8 cellular contexts compared by ENCODE assay signal in the genomic region with DNA sequence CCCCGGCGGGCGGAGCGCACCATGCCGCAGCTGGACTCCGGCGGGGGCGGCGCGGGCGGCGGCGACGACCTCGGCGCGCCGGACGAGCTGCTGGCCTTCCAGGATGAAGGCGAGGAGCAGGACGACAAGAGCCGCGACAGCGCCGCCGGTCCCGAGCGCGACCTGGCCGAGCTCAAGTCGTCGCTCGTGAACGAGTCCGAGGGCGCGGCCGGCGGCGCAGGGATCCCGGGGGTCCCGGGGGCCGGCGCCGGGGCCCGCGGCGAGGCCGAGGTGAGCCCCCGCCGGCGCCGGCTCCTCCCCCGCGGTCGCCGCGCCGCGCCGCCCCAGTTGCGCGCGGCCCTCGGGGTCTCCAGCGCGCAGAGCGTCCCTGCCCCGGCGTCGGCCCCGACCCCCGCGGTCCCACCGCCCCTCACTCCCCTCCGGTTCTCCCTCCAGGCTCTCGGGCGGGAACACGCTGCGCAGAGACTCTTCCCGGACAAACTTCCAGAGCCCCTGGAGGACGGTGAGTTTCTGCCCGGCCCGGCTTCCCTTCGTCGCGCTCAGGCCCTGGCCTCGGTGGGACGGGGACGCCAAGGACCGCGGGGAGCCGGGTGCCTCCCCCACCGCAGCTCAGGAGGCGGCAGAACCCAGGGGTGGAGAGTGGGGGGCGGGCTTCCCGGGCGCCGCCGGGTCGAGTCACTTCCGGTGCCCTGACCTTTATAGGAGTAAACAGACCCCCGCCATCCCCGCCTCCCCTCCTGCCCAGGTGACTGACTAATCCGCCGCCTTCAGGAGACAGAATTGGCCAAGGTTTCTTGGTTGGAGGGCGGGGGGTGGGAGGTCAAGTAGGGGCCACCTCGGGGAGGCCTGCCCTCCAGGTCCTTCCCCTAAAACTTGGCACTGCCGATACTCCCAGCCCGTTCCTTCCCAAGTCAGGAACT. TPM values are rescaled to one million over a fixed set of nuclear protein-coding genes. Genes with fewer than 3 reads are reported as not detected.
DNase-seq lines count a peak whose midpoint lies in the region; ATAC-seq and TF ChIP-seq lines count a peak whose summit lies in the region.

No MANE protein-coding gene starts in this region.

- peak overlapping the region; percentile 43 for H3K4me3 ChIP-seq in BJ (ENCODE audit: low read depth, low read length)
- H3K4me3 ChIP-seq in GM23248: peak overlapping the region; percentile 66
- no peak overlapping the region for H3K4me3 ChIP-seq in SU-DHL-6 (ENCODE audit: insufficient read depth, low read length, poor library complexity, severe bottlenecking)
- peak overlapping the region; percentile 70 for H3K4me3 ChIP-seq in adipocyte (ENCODE audit: low read length)
- H3K4me3 ChIP-seq in right lobe of liver: peak overlapping the region; percentile 25 to 46 (median 25)

- H3K9ac ChIP-seq in GM23248 (peak overlapping the region; percentile 58; the same call in 1 of the 2 replicates), SU-DHL-6 (ENCODE audit: low read length) (no peak overlapping the region), adipocyte (ENCODE audit: low read length) (no peak overlapping the region)

- H3K4me1 ChIP-seq in GM23248 (ENCODE audit: insufficient read depth) (peaks cover 19% of the 10 kb centered on the region; the same call in 1 of the 2 replicates), adipocyte (ENCODE audit: control insufficient read depth, insufficient read depth, low read length) (peaks cover 13% of the 10 kb centered on the region), right lobe of liver (peaks cover 0 to 8% (median 2%) of the 10 kb centered on the region in 4 donors)

- H3K9me3 ChIP-seq in GM23248 (ENCODE audit: low read depth) (no peaks in the 10 kb centered on the region), SU-DHL-6 (ENCODE audit: insufficient read depth, low read length) (no peaks in the 10 kb centered on the region), adipocyte (ENCODE audit: control insufficient read depth, low read length) (no peaks in the 10 kb centered on the region), right lobe of liver (no peaks in the 10 kb centered on the region)

- peak overlapping the region; percentile 40 for H3K4me2 ChIP-seq in GM23248 (ENCODE audit: unreplicated experiment)
- peak overlapping the region; percentile 68 for H3K4me2 ChIP-seq in SU-DHL-6 (ENCODE audit: low read depth, low read length, poor library complexity, severe bottlenecking)

- H3K27me3 ChIP-seq in BJ (ENCODE audit: control insufficient read depth, insufficient read depth, low read length): peaks cover 3% of the 10 kb centered on the region
- H3K27me3 ChIP-seq in GM23248 (replicated peaks; ENCODE audit: insufficient read depth): no peaks in the 10 kb centered on the region
- H3K27me3 ChIP-seq in SU-DHL-6 (ENCODE audit: low read length): no peaks in the 10 kb centered on the region
- no peaks in the 10 kb centered on the region for H3K27me3 ChIP-seq in adipocyte (replicated peaks; ENCODE audit: control insufficient read depth, insufficient read depth, low read length)
- no peaks in the 10 kb centered on the region for H3K27me3 ChIP-seq in right lobe of liver

- 9 to 15% methylated on average over 42 to 56 of the region's 110 CpGs for WGBS in GM23248 (ENCODE audit: low coverage in 1 of 2, low lambda C conversion rate in 2 of 2, missing lambda C conversion rate in 2 of 2), 2 experiments
- 0% methylated on average over 3 of the region's 110 CpGs for WGBS in right lobe of liver (ENCODE audit: insufficient coverage, low coverage, low lambda C conversion rate, missing lambda C conversion rate)

- CTCF ChIA-PET in BJ (lab: Yijun Ruan, JAX): interaction anchor here (1.0 to 6.7 kb wide), 6 partner anchors 10 to 75 kb away, joined by 3 to 51 read pairs (median 4); no protein-coding TSS in a partner anchor

- H3K9me2 ChIP-seq in GM23248 (ENCODE audit: insufficient read depth) (no peaks in the 10 kb centered on the region), SU-DHL-6 (replicated peaks; ENCODE audit: insufficient read depth, low read length) (no peaks in the 10 kb centered on the region)

- no peak for TF ChIP-seq POLR2A in right lobe of liver (IDR thresholded peaks at IDR 0.05)

- no peaks in the 10 kb centered on the region for H4K20me1 ChIP-seq in GM23248 (ENCODE audit: insufficient read depth)
- H4K20me1 ChIP-seq in SU-DHL-6 (ENCODE audit: low read depth, low read length): no peaks in the 10 kb centered on the region

- ATAC-seq in right lobe of liver: peak in 1 of 4 donors; percentile 0
- no peak for ATAC-seq in GM19351 (IDR thresholded peaks at IDR 0.05; ENCODE audit: unreplicated experiment)

- TF ChIP-seq CTCF in BJ (IDR thresholded peaks at IDR 0.05; ENCODE audit: insufficient read depth, low read depth, low read length) (no peak), SU-DHL-6 (IDR thresholded peaks at IDR 0.05; ENCODE audit: insufficient read depth, low read length, poor library complexity, severe bottlenecking) (no peak), right lobe of liver (IDR thresholded peaks at IDR 0.05) (no peak)

- DNase-seq in BJ (ENCODE audit: low read depth) (no peak), GM23248 (peak; percentile 35), adipocyte (ENCODE audit: low read depth) (peak; percentile 16), right lobe of liver (no peak), H4 (ENCODE audit: low spot score) (no peak)
- peak; percentile 70 for DNase-seq in stimulated activated CD8-positive, alpha-beta memory T cell treated with anti-CD3 and anti-CD28 coated beads, Interleukin-4, amount 100 ng/mL, for 24 hours (ENCODE audit: low read depth)

- intact Hi-C loops in right lobe of liver (cut with DNase I): no loop called here

- H3K36me3 ChIP-seq in BJ (ENCODE audit: control insufficient read depth, insufficient read depth, low read length) (no peaks in the 10 kb centered on the region), GM23248 (ENCODE audit: low read depth) (no peaks in the 10 kb centered on the region), SU-DHL-6 (ENCODE audit: low read length) (no peaks in the 10 kb centered on the region), adipocyte (ENCODE audit: control insufficient read depth, insufficient read depth, low read length, severe bottlenecking) (no peaks in the 10 kb centered on the region), right lobe of liver (no peaks in the 10 kb centered on the region)

- H2AFZ ChIP-seq in GM23248: peak overlapping the region; percentile 64
- H2AFZ ChIP-seq in SU-DHL-6 (ENCODE audit: low read depth, low read length, severe bottlenecking): no peak overlapping the region

- H3K79me2 ChIP-seq in GM23248 (ENCODE audit: insufficient read depth): no peaks in the 10 kb centered on the region
- H3K79me2 ChIP-seq in SU-DHL-6 (ENCODE audit: insufficient read depth, low read length): no peaks in the 10 kb centered on the region

- H3F3A ChIP-seq in GM23248 (ENCODE audit: insufficient read depth) (no peaks in the 10 kb centered on the region), SU-DHL-6 (ENCODE audit: insufficient read depth) (no peaks in the 10 kb centered on the region)

- H3K27ac ChIP-seq in GM23248 (no peak overlapping the region), SU-DHL-6 (ENCODE audit: low read depth, low read length) (no peak overlapping the region), right lobe of liver (no peak overlapping the region)

- POLR2A ChIA-PET in BJ (lab: Charles Lee): interaction anchor here (0.6 kb wide), 1 partner anchor 10 kb away, joined by 6 read pairs; no protein-coding TSS in a partner anchor

- in situ Hi-C loops in GM23248 (cut with MboI): no loop called here

RNA-seq across cellular contexts. Expression of gene TCF7, which starts 0.7 kb away (rescaled TPM):
- polyA plus RNA-seq in BJ (2011; rRNA removed): 0.78 and 0.86 TPM in 2 replicates
- polyA minus RNA-seq in BJ (2011; rRNA and poly(A)+ RNA removed): 1.7 and 3.7 TPM in 2 replicates
- total RNA-seq in GM23248 (2014; rRNA removed; shearing (Covaris generic)): 1.4 and 2.5 TPM in 2 replicates
- 2.4 and 2.7 TPM in 2 replicates for polyA plus RNA-seq in GM23248 (2016; fragmentation: Nextera tagmentation; extraction: Ambion mirVana)
- 1 to 10 TPM; 2.0 to 3.8 (median 2.7) TPM for total RNA-seq in right lobe of liver
- 1.5 and 2.9 TPM in 2 replicates for total RNA-seq in H4 (2014; rRNA removed; shearing (Covaris generic))

Comparison
In these comparisons a context has a peak if more than half of its experiments do, and no peak if none do; other contexts are left out.
1. DNase-seq: peak in GM23248 (single experiment), adipocyte (single experiment) and stimulated activated CD8-positive, alpha-beta memory T cell treated with anti-CD3 and anti-CD28 coated beads, Interleukin-4, amount 100 ng/mL, for 24 hours (single experiment); none in BJ (single experiment), right lobe of liver (0 of 3) and H4 (single experiment).